In the genomic region with DNA sequence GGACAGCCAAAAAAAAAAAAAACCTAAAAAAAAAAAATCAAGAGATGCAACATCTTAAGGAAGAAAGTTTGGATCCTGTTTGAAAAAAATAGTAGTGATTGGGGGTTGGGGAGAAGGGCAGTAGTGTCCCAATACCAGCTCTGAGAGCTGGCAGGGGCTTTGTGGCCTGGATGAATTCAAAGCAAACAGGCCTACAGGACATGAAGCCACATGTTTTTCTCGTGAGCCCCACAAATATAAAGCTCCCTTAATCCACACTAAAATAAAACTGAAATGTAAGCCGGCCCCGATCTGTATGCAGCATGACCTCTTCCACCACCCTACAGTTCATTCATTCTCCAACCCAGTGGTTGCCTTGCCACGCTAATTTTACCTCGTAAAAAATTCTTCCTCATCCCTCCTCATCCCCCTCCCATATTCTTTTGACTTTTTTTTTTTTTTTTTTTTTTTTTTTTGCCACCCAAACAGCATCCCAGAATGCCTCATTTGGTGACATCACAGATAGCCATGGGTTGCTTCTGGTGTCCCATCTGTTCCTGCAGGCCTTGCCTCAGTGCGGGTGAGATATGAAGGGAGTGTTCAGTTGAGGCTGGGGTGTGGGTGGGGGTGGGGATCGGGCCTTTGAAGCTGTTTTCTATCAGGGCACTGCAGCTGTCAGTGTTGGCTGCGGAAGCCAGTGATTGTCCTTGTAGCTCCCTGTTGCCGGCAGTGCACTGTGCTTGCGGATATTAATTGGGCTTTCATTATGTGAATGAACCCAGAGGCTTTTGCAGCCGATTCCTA, we compare ENCODE assay signal across 17 cellular contexts.
DNase-seq lines count a peak whose midpoint lies in the region; ATAC-seq, FAIRE-seq and TF ChIP-seq lines count a peak whose summit lies in the region.
"Had no signal": no experiment of that assay in that cellular context is flagged by ENCODE, and none has a peak within 500 bp of the region (broad histone marks: within the 10 kb centered on the region; RNA-seq: fewer than 3 reads in every experiment).

No MANE protein-coding gene starts in this region.

- H3K9me3 ChIP-seq in SJCRH30 (replicated peaks) (peaks cover 14% of the 10 kb centered on the region), breast epithelium (peaks cover 6 to 10% of the 10 kb centered on the region in 2 donors), trophoblast cell (ENCODE audit: insufficient read depth, low read depth, low read length) (peaks cover 1% of the 10 kb centered on the region)

- H3K9ac ChIP-seq in trophoblast cell (ENCODE audit: low read length): no peak overlapping the region
- H3K9ac ChIP-seq: KMS-11, neural progenitor cell had no signal

- H3K18ac ChIP-seq in trophoblast cell (ENCODE audit: low read length): no peak overlapping the region

- no peak overlapping the region for H4K91ac ChIP-seq in trophoblast cell (ENCODE audit: low read depth, low read length)

- no peak for ATAC-seq in HG03159 (IDR thresholded peaks at IDR 0.05; ENCODE audit: unreplicated experiment)

- no peaks in the 10 kb centered on the region for H3K79me1 ChIP-seq in trophoblast cell (ENCODE audit: low read length)

- H3K4me2 ChIP-seq in trophoblast cell (ENCODE audit: low read length): no peak overlapping the region
- H3K4me2 ChIP-seq: KMS-11, neural progenitor cell had no signal

- H3K4me3 ChIP-seq in SJCRH30: peak overlapping the region; percentile 58
- H3K4me3 ChIP-seq in breast epithelium: no peak overlapping the region
- no peak overlapping the region for H3K4me3 ChIP-seq in trophoblast cell (ENCODE audit: low read depth, low read length)
- H3K4me3 ChIP-seq: lung, neural progenitor cell, stomach had no signal

- no peak overlapping the region for H4K8ac ChIP-seq in trophoblast cell (ENCODE audit: low read depth, low read length)

- no peak for FAIRE-seq in H54 (lab: Jason Lieb, UNC)

- no peak overlapping the region for H2BK120ac ChIP-seq in trophoblast cell (ENCODE audit: insufficient read depth, low read length, poor library complexity)

- WGBS in trophoblast cell (ENCODE audit: extremely low coverage, insufficient coverage, insufficient read length): 100% methylated on average over 2 of the region's 11 CpGs

- no peaks in the 10 kb centered on the region for H3K27me3 ChIP-seq in SJCRH30
- no peaks in the 10 kb centered on the region for H3K27me3 ChIP-seq in breast epithelium
- no peaks in the 10 kb centered on the region for H3K27me3 ChIP-seq in trophoblast cell (ENCODE audit: insufficient read depth, low read length)
- H3K27me3 ChIP-seq: neural progenitor cell, stomach had no signal

- no peak for TF ChIP-seq POLR2A in breast epithelium (IDR thresholded peaks at IDR 0.05)
- TF ChIP-seq POLR2A in H54 (IDR thresholded peaks at IDR 0.05; ENCODE audit: low read depth, low read length): no peak

- H2AK5ac ChIP-seq in trophoblast cell (ENCODE audit: low read length): no peak overlapping the region

- DNase-seq in D341Med (ENCODE audit: low spot score): peak; percentile 65
- DNase-seq in SJCRH30: peak; percentile 96 to 98
- peak; percentile 64 to 94 (median 86) for DNase-seq in head of caudate nucleus
- DNase-seq in occipital lobe (lab: John Stamatoyannopoulos, UW): peak; percentile 75
- no peak for DNase-seq in breast epithelium (ENCODE audit: low spot score in 2 of 2)
- no peak for DNase-seq in trophoblast cell
- DNase-seq in H54 (ENCODE audit: insufficient read length, low spot score): no peak
- DNase-seq: activated CD4-positive, alpha-beta memory T cell treated with anti-CD3 and anti-CD28 coated beads, Interleukin-2, amount 10 ng/mL, durations not matched to agents 7 days and 5 days; HFFc6; NCI-H187; NCI-H774; stomach; T-helper 9 cell had no signal

- no peaks in the 10 kb centered on the region for H3K79me2 ChIP-seq in trophoblast cell (ENCODE audit: control insufficient read depth, insufficient read depth, low read length, poor library complexity)

- H3K27ac ChIP-seq in SJCRH30 (peak overlapping the region; percentile 74), breast epithelium (no peak overlapping the region), trophoblast cell (ENCODE audit: low read depth, low read length) (no peak overlapping the region)
- H3K27ac ChIP-seq: KMS-11, neural progenitor cell, stomach had no signal

- no peak overlapping the region for H3K14ac ChIP-seq in trophoblast cell (ENCODE audit: low read length)

- H4K12ac ChIP-seq in trophoblast cell (ENCODE audit: low read depth, low read length): no peak overlapping the region

- H2AFZ ChIP-seq in trophoblast cell (ENCODE audit: insufficient read depth, low read length, poor library complexity): no peak overlapping the region
- H2AFZ ChIP-seq: neural progenitor cell had no signal

- no peak for TF ChIP-seq CTCF in breast epithelium (IDR thresholded peaks at IDR 0.05)

- no peak overlapping the region for H3K23ac ChIP-seq in trophoblast cell (ENCODE audit: low read length)

- H3K4me1 ChIP-seq in SJCRH30 (peaks cover 21% of the 10 kb centered on the region), breast epithelium (no peaks in the 10 kb centered on the region), trophoblast cell (ENCODE audit: control insufficient read depth in 1 of 2, insufficient read depth in 2 of 2, low read length in 2 of 2) (no peaks in the 10 kb centered on the region)
- H3K4me1 ChIP-seq: neural progenitor cell had no signal

- H3K36me3 ChIP-seq in SJCRH30 (no peaks in the 10 kb centered on the region), breast epithelium (no peaks in the 10 kb centered on the region), trophoblast cell (ENCODE audit: control insufficient read depth in 1 of 2, insufficient read depth in 2 of 2, low read length in 2 of 2) (no peaks in the 10 kb centered on the region)
- H3K36me3 ChIP-seq: neural progenitor cell, stomach had no signal

- no peak overlapping the region for H2BK12ac ChIP-seq in trophoblast cell (ENCODE audit: low read length)

- intact Hi-C loops in head of caudate nucleus (cut with DNase I): loop anchor here (2.0 kb wide), 1 partner anchor 45 kb away; no protein-coding TSS in a partner anchor
- intact Hi-C loops in breast epithelium (cut with DNase I; ENCODE audit: low total_unique reads): no loop called here

- H2BK5ac ChIP-seq in trophoblast cell (ENCODE audit: low read depth, low read length, poor library complexity): no peak overlapping the region

- no peak overlapping the region for H3K4ac ChIP-seq in trophoblast cell (ENCODE audit: low read depth, low read length)

Comparison
In these comparisons a context has a peak if more than half of its experiments do, and no peak if none do; other contexts are left out.
1. DNase-seq: peak in D341Med (single experiment), SJCRH30 (2 of 2), head of caudate nucleus (42 of 42) and occipital lobe (single experiment); none in breast epithelium (0 of 2), trophoblast cell (0 of 2) and H54 (single experiment).